Comparison of ENCODE assay signal across 8 cellular contexts in genomic region chr1:183804916-183805734, GRCh38. TPM values are rescaled to one million over a fixed set of nuclear protein-coding genes. Genes with fewer than 3 reads are reported as not detected.
DNase-seq lines count a peak whose midpoint lies in the region; ATAC-seq and TF ChIP-seq lines count a peak whose summit lies in the region.

Gene RGL1, plus strand, starts transcription at chr1:183805120. Its CDS starts 178 bp downstream, at chr1:183805298.

- POLR2A ChIA-PET in WTC11 (lab: Charles Lee), result interaction anchor here (1.1 kb wide), 1 partner anchor 90 kb away, joined by 6 read pairs; no protein-coding TSS in a partner anchor

- H3K4me3 ChIP-seq in LNCaP clone FGC (ENCODE audit: low read depth, low read length) (peak within 1 kb of the TSS; percentile 69), dorsolateral prefrontal cortex (peak within 1 kb of the TSS; percentile 52 to 89 (median 76)), liver (ENCODE audit: low read depth in 1 of 3, low read length in 3 of 3) (peak within 1 kb of the TSS; percentile 54 to 77 (median 71))

- H3K27ac Mint-ChIP-seq in WTC11, result no peak within 1 kb of the TSS

- CTCF ChIA-PET in WTC11 (lab: Charles Lee), result interaction anchor here (0.8 to 1.4 kb wide), 4 partner anchors 87 to 150 kb away, joined by 3 to 9 read pairs (median 4); no protein-coding TSS in a partner anchor

- H3K27me3 Mint-ChIP-seq in WTC11 (ENCODE audit: low read depth), result peaks cover 20% of the 10 kb centered on the region

- peaks cover 2 to 13% (median 6%) of the 10 kb centered on the region in 4 donors for H3K4me1 ChIP-seq in liver (ENCODE audit: control insufficient read depth in 4 of 4, insufficient read depth in 4 of 4, low read length in 3 of 4)

- TF ChIP-seq RAD21 in liver (IDR thresholded peaks at IDR 0.05), result no peak

- WGBS in liver, result under 1% methylated on average over 56 of the region's 56 CpGs

- H3K4me1 Mint-ChIP-seq in WTC11, result peaks cover 29% of the 10 kb centered on the region

- ATAC-seq in GM21576 (IDR thresholded peaks at IDR 0.05; ENCODE audit: unreplicated experiment) (peak; percentile 60), WTC11 (peak; percentile 59)

- intact Hi-C loops in dorsolateral prefrontal cortex (cut with DNase I), result loop anchor here (2.0 to 10.0 kb wide), 6 partner anchors 67 to 168 kb away; partner anchors contain the start of genes APOBEC4 (in 1 of the 2) and ARPC5 (in 1 of the 2)

- DNase-seq in ELR (ENCODE audit: low read depth) (peak; percentile 77), LNCaP clone FGC (ENCODE audit: low read depth) (peak; percentile 84), WTC11 (ENCODE audit: low spot score) (peak; percentile 31), dorsolateral prefrontal cortex (peak; percentile 53 to 85 (median 70)), activated gamma-delta T cell (lab: John Stamatoyannopoulos, UW) (no peak)
- DNase-seq in stimulated activated CD4-positive, alpha-beta T cell treated with anti-CD3 and anti-CD28 coated beads, Interleukin-4, amount 100 ng/mL, for 1 hour, result peak; percentile 18

- no peaks in the 10 kb centered on the region for H3K27me3 ChIP-seq in dorsolateral prefrontal cortex
- no peaks in the 10 kb centered on the region for H3K27me3 ChIP-seq in liver (ENCODE audit: control insufficient read depth in 4 of 4, insufficient read depth in 4 of 4, low read length in 3 of 4)

- peaks cover 8% of the 10 kb centered on the region for H3K9me3 Mint-ChIP-seq in WTC11

- H3K36me3 ChIP-seq in liver (ENCODE audit: control insufficient read depth in 4 of 4, insufficient read depth in 3 of 4, low read depth in 1 of 4, low read length in 3 of 4), result no peaks in the 10 kb centered on the region

- H3K9ac ChIP-seq in liver (ENCODE audit: low read depth in 1 of 2, low read length in 2 of 2), result peak within 1 kb of the TSS; percentile 60 to 73

- peaks cover 0 to 10% (median under 1%) of the 10 kb centered on the region in 4 donors for H3K9me3 ChIP-seq in liver (ENCODE audit: control insufficient read depth in 4 of 4, low read length in 3 of 4)

- no peak for TF ChIP-seq CTCF in LNCaP clone FGC (IDR thresholded peaks at IDR 0.05; ENCODE audit: control insufficient read depth, extremely low read depth, insufficient read depth)
- no peak for TF ChIP-seq CTCF in WTC11 (IDR thresholded peaks at IDR 0.05)
- TF ChIP-seq CTCF in dorsolateral prefrontal cortex (IDR thresholded peaks at IDR 0.05 in 54 of 56, conservative IDR thresholded peaks at IDR 0.05 in 2 of 56; ENCODE audit: low read depth in 1 of 56, partially characterized antibody in 56 of 56), result peak in 13 of 56 donors; percentile 6 to 47 (median 14)
- no peak for TF ChIP-seq CTCF in liver (IDR thresholded peaks at IDR 0.05; ENCODE audit: low read depth, low read length, missing input control)

- peak within 1 kb of the TSS; percentile 37 to 96 (median 90) for H3K27ac ChIP-seq in dorsolateral prefrontal cortex
- peak within 1 kb of the TSS; percentile 73 to 83 for H3K27ac ChIP-seq in liver (ENCODE audit: low read depth in 1 of 2, low read length in 2 of 2)

- no peaks in the 10 kb centered on the region for H3K36me3 Mint-ChIP-seq in WTC11

- H3K4me3 Mint-ChIP-seq in WTC11, result peak within 1 kb of the TSS; percentile 91

TF ChIP-seq in WTC11, 78 proteins besides CTCF, POLR2A, EP300 and RAD21 (continues in another document):
- TF ChIP-seq RELA (CRISPR knock-in tag; IDR thresholded peaks at IDR 0.05; ENCODE audit: borderline replicate concordance) (no peak), CREM (CRISPR knock-in tag; IDR thresholded peaks at IDR 0.05) (0 out of 2 replicates have a peak, but pooled peaks have one; percentile 38), SP1 (CRISPR knock-in tag; conservative IDR thresholded peaks at IDR 0.05) (0 out of 2 replicates have a peak, but pooled peaks have one; percentile 25), FOXK1 (CRISPR knock-in tag; IDR thresholded peaks at IDR 0.05) (no peak), FOXP1 (CRISPR knock-in tag; IDR thresholded peaks at IDR 0.05; ENCODE audit: borderline replicate concordance) (peak; percentile 71; the same call in 1 of the 2 replicates), AR (CRISPR knock-in tag; IDR thresholded peaks at IDR 0.05) (no peak)

TF ChIP-seq in liver, 16 proteins besides CTCF, POLR2A, EP300 and RAD21:
- no peak for TF ChIP-seq ATF3 (IDR thresholded peaks at IDR 0.05)
- TF ChIP-seq MAX (IDR thresholded peaks at IDR 0.05), result no peak
- TF ChIP-seq HNF4G (IDR thresholded peaks at IDR 0.05), result no peak
- no peak for TF ChIP-seq NR2F2 (IDR thresholded peaks at IDR 0.05)
- TF ChIP-seq HNF4A (conservative IDR thresholded peaks at IDR 0.05), result no peak
- no peak for TF ChIP-seq FOXA2 (IDR thresholded peaks at IDR 0.05)
- TF ChIP-seq RXRA (IDR thresholded peaks at IDR 0.05), result no peak
- no peak for TF ChIP-seq GABPA (IDR thresholded peaks at IDR 0.05 in 1 of 2, conservative IDR thresholded peaks at IDR 0.05 in 1 of 2)
- TF ChIP-seq YY1 (IDR thresholded peaks at IDR 0.05), result no peak
- TF ChIP-seq TAF1 (conservative IDR thresholded peaks at IDR 0.05), result no peak
- no peak for TF ChIP-seq EGR1 (IDR thresholded peaks at IDR 0.05; ENCODE audit: low read depth in 2 of 2)
- TF ChIP-seq ZBTB33 (IDR thresholded peaks at IDR 0.05), result no peak
- no peak for TF ChIP-seq SP1 (IDR thresholded peaks at IDR 0.05)
- TF ChIP-seq FOXA1 (IDR thresholded peaks at IDR 0.05), result no peak
- TF ChIP-seq REST (IDR thresholded peaks at IDR 0.05), result no peak
- no peak for TF ChIP-seq JUND (IDR thresholded peaks at IDR 0.05)

RNA-seq across cellular contexts. Expression of gene RGL1, which starts in this region (rescaled TPM):
- 1.3 to 1.5 TPM (median 1.3 TPM) in 3 replicates for total RNA-seq in WTC11 (2021)
- total RNA-seq in dorsolateral prefrontal cortex, result 100 to 1,000 TPM in 1 of 120 experiments, 10 to 100 TPM in 119; 50.4 to 101 (median 62.6) TPM
- 10 to 100 TPM; 12.3 to 15.3 TPM for total RNA-seq in liver
- 1 to 10 TPM; 3.9 to 5.6 TPM for polyA plus RNA-seq in liver
